ENCODE assay signal across 1 cellular context in the genomic region with DNA sequence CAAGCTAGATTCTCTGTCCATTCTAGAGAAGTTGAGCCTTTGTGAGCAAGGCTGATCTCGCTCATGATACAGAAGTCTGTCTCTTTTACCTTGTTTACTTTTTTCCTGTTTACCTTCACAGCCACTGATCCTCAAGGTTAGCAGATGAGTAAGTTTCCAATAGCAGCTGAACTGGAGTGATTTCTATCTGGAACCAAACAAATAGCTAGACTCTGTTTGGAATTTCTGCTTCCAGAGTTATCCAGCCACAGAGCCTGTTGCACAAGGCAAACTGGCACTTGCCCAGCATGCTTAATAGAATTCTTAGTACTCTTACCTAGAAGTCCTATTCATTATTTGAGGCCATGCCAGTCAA.
TF ChIP-seq lines count a peak whose summit lies in the region.

No MANE protein-coding gene starts in this region.

TF ChIP-seq in A549, 52 proteins besides CTCF, POLR2A, EP300 and RAD21 (continued from another document):
- TF ChIP-seq, protein P1, sequence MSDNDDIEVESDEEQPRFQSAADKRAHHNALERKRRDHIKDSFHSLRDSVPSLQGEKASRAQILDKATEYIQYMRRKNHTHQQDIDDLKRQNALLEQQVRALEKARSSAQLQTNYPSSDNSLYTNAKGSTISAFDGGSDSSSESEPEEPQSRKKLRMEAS (IDR thresholded peaks at IDR 0.05), result no peak
- TF ChIP-seq, protein P2, sequence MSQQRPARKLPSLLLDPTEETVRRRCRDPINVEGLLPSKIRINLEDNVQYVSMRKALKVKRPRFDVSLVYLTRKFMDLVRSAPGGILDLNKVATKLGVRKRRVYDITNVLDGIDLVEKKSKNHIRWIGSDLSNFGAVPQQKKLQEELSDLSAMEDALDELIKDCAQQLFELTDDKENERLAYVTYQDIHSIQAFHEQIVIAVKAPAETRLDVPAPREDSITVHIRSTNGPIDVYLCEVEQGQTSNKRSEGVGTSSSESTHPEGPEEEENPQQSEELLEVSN (IDR thresholded peaks at IDR 0.05; ENCODE audit: borderline replicate concordance, low read depth), result no peak
- TF ChIP-seq KDM5A (IDR thresholded peaks at IDR 0.05), result no peak
- no peak for TF ChIP-seq HOXB13 (CRISPR knock-in tag; IDR thresholded peaks at IDR 0.05; ENCODE audit: low read depth)
- TF ChIP-seq, protein P3, sequence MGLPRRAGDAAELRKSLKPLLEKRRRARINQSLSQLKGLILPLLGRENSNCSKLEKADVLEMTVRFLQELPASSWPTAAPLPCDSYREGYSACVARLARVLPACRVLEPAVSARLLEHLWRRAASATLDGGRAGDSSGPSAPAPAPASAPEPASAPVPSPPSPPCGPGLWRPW (IDR thresholded peaks at IDR 0.05), result no peak
- no peak for TF ChIP-seq FOSL2 (IDR thresholded peaks at IDR 0.05)
- TF ChIP-seq FOSL2 (CRISPR knock-in tag; IDR thresholded peaks at IDR 0.05), result no peak
- TF ChIP-seq EHF (CRISPR knock-in tag; IDR thresholded peaks at IDR 0.05), result no peak
- no peak for TF ChIP-seq NPAS2 (CRISPR knock-in tag; IDR thresholded peaks at IDR 0.05; ENCODE audit: borderline replicate concordance)
- TF ChIP-seq, protein P4, sequence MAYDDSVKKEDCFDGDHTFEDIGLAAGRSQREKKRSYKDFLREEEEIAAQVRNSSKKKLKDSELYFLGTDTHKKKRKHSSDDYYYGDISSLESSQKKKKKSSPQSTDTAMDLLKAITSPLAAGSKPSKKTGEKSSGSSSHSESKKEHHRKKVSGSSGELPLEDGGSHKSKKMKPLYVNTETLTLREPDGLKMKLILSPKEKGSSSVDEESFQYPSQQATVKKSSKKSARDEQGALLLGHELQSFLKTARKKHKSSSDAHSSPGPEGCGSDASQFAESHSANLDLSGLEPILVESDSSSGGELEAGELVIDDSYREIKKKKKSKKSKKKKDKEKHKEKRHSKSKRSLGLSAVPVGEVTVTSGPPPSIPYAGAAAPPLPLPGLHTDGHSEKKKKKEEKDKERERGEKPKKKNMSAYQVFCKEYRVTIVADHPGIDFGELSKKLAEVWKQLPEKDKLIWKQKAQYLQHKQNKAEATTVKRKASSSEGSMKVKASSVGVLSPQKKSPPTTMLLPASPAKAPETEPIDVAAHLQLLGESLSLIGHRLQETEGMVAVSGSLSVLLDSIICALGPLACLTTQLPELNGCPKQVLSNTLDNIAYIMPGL (CRISPR knock-in tag; IDR thresholded peaks at IDR 0.05; ENCODE audit: borderline replicate concordance), result no peak
TF ChIP-seq in A549: peak in this region for 0.
